Comparison of ENCODE assay signal across 15 cellular contexts in the genomic region with DNA sequence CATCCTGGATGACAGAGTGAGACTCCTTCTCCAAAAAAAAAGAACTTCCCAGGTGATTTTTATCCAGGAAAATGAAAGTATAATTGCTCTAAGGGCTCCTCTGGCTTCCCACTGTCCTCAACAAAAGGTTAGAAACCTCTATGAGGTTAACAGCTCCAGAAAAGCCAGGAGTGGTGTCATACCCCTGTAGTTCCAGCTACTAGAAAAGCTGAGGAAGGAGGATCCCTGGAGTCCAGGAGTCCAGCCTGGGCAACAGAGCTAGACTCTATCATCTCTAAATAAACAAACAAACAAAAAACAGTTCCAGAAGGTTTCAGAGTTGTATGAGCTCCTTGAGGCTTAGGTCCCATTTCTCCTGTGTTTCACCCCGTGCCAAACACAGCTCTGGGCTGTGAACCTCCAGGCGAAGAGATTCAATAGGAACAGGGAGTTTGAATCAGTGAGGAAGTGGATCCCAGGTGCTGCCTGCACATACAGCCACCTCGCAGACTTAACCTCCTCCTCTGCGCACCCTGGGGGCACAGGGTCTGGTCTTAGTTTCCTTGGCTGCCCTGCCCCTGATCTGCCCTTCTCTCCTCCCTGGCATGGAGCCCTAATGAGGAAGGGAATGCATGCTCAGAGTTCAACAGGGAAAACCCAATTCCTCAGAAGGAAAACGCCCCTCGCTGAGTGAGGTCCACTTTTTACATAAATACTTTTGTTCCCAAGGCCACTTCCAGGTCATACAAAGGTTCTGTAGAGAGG. TPM values are rescaled to one million over a fixed set of nuclear protein-coding genes. Genes with fewer than 3 reads are reported as not detected.
DNase-seq lines count a peak whose midpoint lies in the region; ATAC-seq and TF ChIP-seq lines count a peak whose summit lies in the region.
"Had no signal": no experiment of that assay in that cellular context is flagged by ENCODE, and none has a peak within 500 bp of the region (broad histone marks: within the 10 kb centered on the region; RNA-seq: fewer than 3 reads in every experiment).

No MANE protein-coding gene starts in this region.

- no peaks in the 10 kb centered on the region for H3K9me3 Mint-ChIP-seq in MCF 10A (ENCODE audit: unreplicated experiment)
- H3K9me3 Mint-ChIP-seq in activated CD8-positive, alpha-beta memory T cell treated with anti-CD3 and anti-CD28 coated beads, Interleukin-2, amount 10 ng/mL, durations not matched to agents 7 days and 5 days (ENCODE audit: low read depth), result no peaks in the 10 kb centered on the region

- no peak overlapping the region for H3K4me2 ChIP-seq in neuronal stem cell (ENCODE audit: insufficient read depth, low read length, poor library complexity, severe bottlenecking)
- H3K4me2 ChIP-seq: A549 had no signal

- H3K27me3 Mint-ChIP-seq in MCF 10A (ENCODE audit: insufficient read depth, unreplicated experiment), result no peaks in the 10 kb centered on the region
- H3K27me3 Mint-ChIP-seq in activated CD8-positive, alpha-beta memory T cell treated with anti-CD3 and anti-CD28 coated beads, Interleukin-2, amount 10 ng/mL, durations not matched to agents 7 days and 5 days, result no peaks in the 10 kb centered on the region
- H3K27me3 Mint-ChIP-seq: activated naive CD8-positive, alpha-beta T cell had no signal

- H3K23ac ChIP-seq in neuronal stem cell (ENCODE audit: low read depth, low read length, poor library complexity), result no peak overlapping the region

- H2BK120ac ChIP-seq in neuronal stem cell (ENCODE audit: low read depth, low read length), result no peak overlapping the region

- H3K36me3 ChIP-seq in breast epithelium, result no peaks in the 10 kb centered on the region
- H3K36me3 ChIP-seq in duodenal mucosa (ENCODE audit: control insufficient read depth in 1 of 2, insufficient read depth in 2 of 2, low read length in 2 of 2), result peaks cover 0 to 5% of the 10 kb centered on the region in 2 donors
- no peaks in the 10 kb centered on the region for H3K36me3 ChIP-seq in neuronal stem cell (replicated peaks in 1 of 2; ENCODE audit: control insufficient read depth in 2 of 2, insufficient read depth in 2 of 2, low read length in 2 of 2)
- no peaks in the 10 kb centered on the region for H3K36me3 ChIP-seq in transverse colon
- H3K36me3 ChIP-seq: MG63, suprapubic skin had no signal

- no peak overlapping the region for H3K14ac ChIP-seq in neuronal stem cell (ENCODE audit: low read length)

- H3K79me1 ChIP-seq in neuronal stem cell (ENCODE audit: low read depth, low read length), result no peaks in the 10 kb centered on the region

- H3K27me3 ChIP-seq in breast epithelium, result no peaks in the 10 kb centered on the region
- no peaks in the 10 kb centered on the region for H3K27me3 ChIP-seq in duodenal mucosa (ENCODE audit: control insufficient read depth in 1 of 2, insufficient read depth in 2 of 2, low read length in 2 of 2)
- peaks cover 15 to 44% (median 36%) of the 10 kb centered on the region in 3 experiments for H3K27me3 ChIP-seq in neuronal stem cell (ENCODE audit: control insufficient read depth in 3 of 3, insufficient read depth in 3 of 3, low read depth in 1 of 3, low read length in 3 of 3)
- no peaks in the 10 kb centered on the region for H3K27me3 ChIP-seq in transverse colon
- H3K27me3 ChIP-seq: MG63 had no signal

- H2AFZ ChIP-seq in neuronal stem cell (ENCODE audit: low read length), result peak overlapping the region; percentile 29

- H3K9me3 ChIP-seq in breast epithelium (no peaks in the 10 kb centered on the region), duodenal mucosa (ENCODE audit: control insufficient read depth in 1 of 2, low read length in 2 of 2) (no peaks in the 10 kb centered on the region), neuronal stem cell (replicated peaks in 1 of 2; ENCODE audit: control insufficient read depth in 2 of 2, insufficient read depth in 1 of 2, low read depth in 1 of 2, low read length in 2 of 2) (no peaks in the 10 kb centered on the region), transverse colon (no peaks in the 10 kb centered on the region)
- H3K9me3 ChIP-seq: A549, MG63, suprapubic skin had no signal

- BruUV-seq in MCF 10A (replicated peaks; lab: Mats Ljungman, UMichigan), result no TSS peak

- ATAC-seq in activated CD8-positive, alpha-beta memory T cell treated with anti-CD3 and anti-CD28 coated beads, Interleukin-2, amount 10 ng/mL, durations not matched to agents 7 days and 5 days, result no peak
- no peak for ATAC-seq in GM19452 (IDR thresholded peaks at IDR 0.05; ENCODE audit: unreplicated experiment)

- no peaks in the 10 kb centered on the region for H3K36me3 Mint-ChIP-seq in MCF 10A (ENCODE audit: insufficient read depth, unreplicated experiment)
- peaks cover 23% of the 10 kb centered on the region for H3K36me3 Mint-ChIP-seq in activated CD8-positive, alpha-beta memory T cell treated with anti-CD3 and anti-CD28 coated beads, Interleukin-2, amount 10 ng/mL, durations not matched to agents 7 days and 5 days

- H3K27ac Mint-ChIP-seq in MCF 10A (ENCODE audit: low read depth, unreplicated experiment), result no peak overlapping the region
- no peak overlapping the region for H3K27ac Mint-ChIP-seq in activated CD8-positive, alpha-beta memory T cell treated with anti-CD3 and anti-CD28 coated beads, Interleukin-2, amount 10 ng/mL, durations not matched to agents 7 days and 5 days
- H3K27ac Mint-ChIP-seq: activated naive CD8-positive, alpha-beta T cell had no signal

- no peak for TF ChIP-seq POLR2A in breast epithelium (IDR thresholded peaks at IDR 0.05)
- TF ChIP-seq POLR2A in transverse colon (IDR thresholded peaks at IDR 0.05), result no peak

- no peak overlapping the region for H2BK12ac ChIP-seq in neuronal stem cell (ENCODE audit: low read length)

- H3K4me3 Mint-ChIP-seq in MCF 10A (ENCODE audit: unreplicated experiment), result no peak overlapping the region
- no peak overlapping the region for H3K4me3 Mint-ChIP-seq in activated CD8-positive, alpha-beta memory T cell treated with anti-CD3 and anti-CD28 coated beads, Interleukin-2, amount 10 ng/mL, durations not matched to agents 7 days and 5 days
- H3K4me3 Mint-ChIP-seq: activated naive CD8-positive, alpha-beta T cell had no signal

- H3K27ac ChIP-seq in breast epithelium (peak overlapping the region; percentile 68 to 71), duodenal mucosa (ENCODE audit: low read depth, low read length) (peak overlapping the region; percentile 47), neuronal stem cell (replicated peaks; ENCODE audit: low read length) (no peak overlapping the region), transverse colon (peak overlapping the region; percentile 69 to 79 (median 77))
- H3K27ac ChIP-seq: SK-N-MC, suprapubic skin had no signal

- POLR2A ChIA-PET in MCF 10A (lab: Yijun Ruan, JAX), result interaction anchor here (0.7 to 1.1 kb wide), 4 partner anchors 22 to 155 kb away, joined by 3 to 5 read pairs (median 3); a partner anchor contains a TSS

- no CpG with 5 or more reads among the region's 6 CpGs for WGBS in neuronal stem cell (ENCODE audit: extremely low coverage in 2 of 2, insufficient read length in 2 of 2, insufficient replicate concordance in 1 of 2), 2 donors
- WGBS in transverse colon (ENCODE audit: low coverage in 1 of 2), 2 donors, result 50 to 65% methylated on average over 5 to 6 of the region's 6 CpGs

- H3K4me3 ChIP-seq in breast epithelium, result peak overlapping the region in 2 of 3 donors; percentile 25 to 32
- H3K4me3 ChIP-seq in duodenal mucosa (ENCODE audit: low read depth in 1 of 2, low read length in 2 of 2), result peak overlapping the region; percentile 23 to 24
- H3K4me3 ChIP-seq in neuronal stem cell (ENCODE audit: low read length in 2 of 2), result no peak overlapping the region
- H3K4me3 ChIP-seq in transverse colon, result peak overlapping the region in 1 of 4 donors; percentile 3
- H3K4me3 ChIP-seq: A549, MG63, SK-N-MC, skin epidermis had no signal

- no peak overlapping the region for H3K18ac ChIP-seq in neuronal stem cell (ENCODE audit: low read length)

- H4K91ac ChIP-seq in neuronal stem cell (ENCODE audit: low read depth, low read length, poor library complexity), result no peak overlapping the region

- in situ Hi-C loops in transverse colon (cut with MboI; ENCODE audit: low pct_ligation_motif_present in 1 of 4, low pct_unique_long_range_greater_than_20kb in 1 of 4, low sequenced_read_pairs in 3 of 4), result no loop called here

- intact Hi-C loops in breast epithelium (cut with DNase I; ENCODE audit: low total_unique reads), result no loop called here
- intact Hi-C loops in MCF 10A (cut with micrococcal nuclease), result no loop called here
- intact Hi-C loops in transverse colon (cut with DNase I; ENCODE audit: low total_unique reads), result no loop called here

- no peak overlapping the region for H3K4ac ChIP-seq in neuronal stem cell (ENCODE audit: low read length)

- no peak overlapping the region for H2BK15ac ChIP-seq in neuronal stem cell (ENCODE audit: low read length)

- peak overlapping the region in 1 of 2 donors; percentile 39 for H3K9ac ChIP-seq in duodenal mucosa (ENCODE audit: low read depth in 1 of 2, low read length in 2 of 2)
- H3K9ac ChIP-seq in neuronal stem cell (ENCODE audit: low read depth, low read length, poor library complexity), result no peak overlapping the region

- H2BK5ac ChIP-seq in neuronal stem cell (ENCODE audit: low read length), result no peak overlapping the region

- no peak for TF ChIP-seq CTCF in breast epithelium (IDR thresholded peaks at IDR 0.05)
- TF ChIP-seq CTCF in MCF 10A (IDR thresholded peaks at IDR 0.05; ENCODE audit: unreplicated experiment), result no peak
- no peak for TF ChIP-seq CTCF in transverse colon (IDR thresholded peaks at IDR 0.05)

- TF ChIP-seq EP300 in transverse colon (IDR thresholded peaks at IDR 0.05; ENCODE audit: low read depth), result no peak

- no peak overlapping the region for H4K8ac ChIP-seq in neuronal stem cell (ENCODE audit: low read depth, low read length)

- H3K4me1 ChIP-seq in breast epithelium, result peaks cover 13 to 15% of the 10 kb centered on the region in 2 donors
- H3K4me1 ChIP-seq in duodenal mucosa (ENCODE audit: control insufficient read depth in 1 of 2, insufficient read depth in 2 of 2, low read length in 2 of 2), result peaks cover 38 to 43% of the 10 kb centered on the region in 2 donors
- no peaks in the 10 kb centered on the region for H3K4me1 ChIP-seq in neuronal stem cell (ENCODE audit: control insufficient read depth in 2 of 2, insufficient read depth in 1 of 2, low read depth in 1 of 2, low read length in 2 of 2)
- peaks cover 23 to 62% (median 41%) of the 10 kb centered on the region in 4 donors for H3K4me1 ChIP-seq in transverse colon

- peaks cover 6% of the 10 kb centered on the region for H3K4me1 Mint-ChIP-seq in MCF 10A (ENCODE audit: insufficient read depth, unreplicated experiment)
- H3K4me1 Mint-ChIP-seq in activated CD8-positive, alpha-beta memory T cell treated with anti-CD3 and anti-CD28 coated beads, Interleukin-2, amount 10 ng/mL, durations not matched to agents 7 days and 5 days, result peaks cover 8% of the 10 kb centered on the region

- DNase-seq in breast epithelium (ENCODE audit: low spot score in 2 of 2) (no peak), MCF 10A (ENCODE audit: unreplicated experiment) (no peak), neuronal stem cell (ENCODE audit: low spot score) (no peak), transverse colon (no peak), OCI-M1 (lab: John Stamatoyannopoulos, UW) (no peak)
- no peak for DNase-seq in activated CD8-positive, alpha-beta memory T cell treated with anti-CD3 and anti-CD28 coated beads, Interleukin-2, amount 10 ng/mL, durations not matched to agents 7 days and 5 days
- DNase-seq: NCI-H2081 had no signal

- no peak overlapping the region for H2AK5ac ChIP-seq in neuronal stem cell (ENCODE audit: low read depth, low read length)

- CTCF ChIA-PET in MCF 10A (lab: Yijun Ruan, JAX), result interaction anchor here (0.6 to 1.6 kb wide), 9 partner anchors 20 to 888 kb away, joined by 3 to 7 read pairs (median 4); no protein-coding TSS in a partner anchor
- CTCF ChIA-PET in activated CD8-positive, alpha-beta memory T cell treated with anti-CD3 and anti-CD28 coated beads, Interleukin-2, amount 10 ng/mL, durations not matched to agents 7 days and 5 days (lab: Charles Lee), result interaction anchor here (1.7 kb wide), 1 partner anchor 21 kb away, joined by 9 read pairs; no protein-coding TSS in a partner anchor

RNA-seq across cellular contexts. Expression of a gene that starts 31.0 kb away (rescaled TPM):
- total RNA-seq in breast epithelium, result 1 to 10 TPM; 2.3 to 6.4 (median 3.8) TPM
- total RNA-seq in MCF 10A (2022), result 0.29 TPM in 1 of 2 replicates, not detected in the other
- 0.10 TPM for polyA plus RNA-seq in neuronal stem cell (2013, experiment 1 of 2)
- 0.08 TPM for polyA plus RNA-seq in neuronal stem cell (2013, experiment 2 of 2)
- 10 to 100 TPM in 3 of 4 donors, 1 to 10 TPM in 1; 1.8 to 24.3 (median 12.1) TPM for total RNA-seq in transverse colon
- total RNA-seq in activated CD8-positive, alpha-beta memory T cell treated with anti-CD3 and anti-CD28 coated beads, Interleukin-2, amount 10 ng/mL, durations not matched to agents 7 days and 5 days, result 10 to 100 TPM; 25.3 to 37.5 TPM

RNA-seq across cellular contexts. Expression of a gene that starts 53.7 kb away (rescaled TPM):
- 1 to 10 TPM; 3.0 to 7.8 (median 5.6) TPM for total RNA-seq in breast epithelium
- total RNA-seq in MCF 10A (2022), result 1.6 and 2.1 TPM in 2 replicates
- 0.11 TPM for polyA plus RNA-seq in neuronal stem cell (2013, experiment 1 of 2)
- polyA plus RNA-seq in neuronal stem cell (2013, experiment 2 of 2), result 0.19 TPM
- 10 to 100 TPM in 2 of 4 donors, 1 to 10 TPM in 2; 1.5 to 28.1 (median 8.1) TPM for total RNA-seq in transverse colon
- 10 to 100 TPM in 1 of 2 experiments, 1 to 10 TPM in 1; 7.4 to 10.6 TPM for total RNA-seq in activated CD8-positive, alpha-beta memory T cell treated with anti-CD3 and anti-CD28 coated beads, Interleukin-2, amount 10 ng/mL, durations not matched to agents 7 days and 5 days

Comparison
In these comparisons a context has a peak if more than half of its experiments do, and no peak if none do; other contexts are left out.
1. H3K4me3 ChIP-seq: peak in breast epithelium (2 of 3) and duodenal mucosa (2 of 2); none in neuronal stem cell (0 of 2).